In genomic region chr7:129367700-129368388, GRCh38 we compare ENCODE assay signal across 8 cellular contexts.
DNase-seq lines count a peak whose midpoint lies in the region; ATAC-seq, FAIRE-seq and TF ChIP-seq lines count a peak whose summit lies in the region.

No MANE protein-coding gene starts in this region.

- no peak overlapping the region for H3K4me3 ChIP-seq in A549
- H3K4me3 ChIP-seq in kidney (ENCODE audit: low read length in 2 of 2): peak overlapping the region; percentile 22 to 28

- TF ChIP-seq CTCF in A549 (IDR thresholded peaks at IDR 0.05): peak; percentile 91
- peak; percentile 85 for TF ChIP-seq CTCF in kidney (IDR thresholded peaks at IDR 0.05; ENCODE audit: borderline replicate concordance, extremely low read depth, insufficient read depth)

- H3K9me3 ChIP-seq in A549 (no peaks in the 10 kb centered on the region), kidney (ENCODE audit: control insufficient read depth in 1 of 2, low read length in 2 of 2) (no peaks in the 10 kb centered on the region)

- H3K27ac ChIP-seq in A549 (peak overlapping the region in 1 of 2 experiments; percentile 44; a peak in 3 of 6 replicates), kidney (ENCODE audit: low read depth in 2 of 2, low read length in 2 of 2) (no peak overlapping the region)

- ATAC-seq in A549: peak; percentile 96
- peak; percentile 72 for ATAC-seq in GM18505 (IDR thresholded peaks at IDR 0.05; ENCODE audit: unreplicated experiment)
- ATAC-seq in HG03064 (IDR thresholded peaks at IDR 0.05; ENCODE audit: low read depth, unreplicated experiment): peak; percentile 51
- ATAC-seq in activated CD4-positive, CD25-positive, alpha-beta regulatory T cell treated with anti-CD3 and anti-CD28 coated beads, Interleukin-2, amount 50 U/mL, for 24 hours: peak; percentile 91 to 94

- H3K4me2 ChIP-seq in A549: peak overlapping the region; percentile 64

- peak; percentile 84 to 86 for TF ChIP-seq RAD21 in A549 (conservative IDR thresholded peaks at IDR 0.05 in 1 of 2, IDR thresholded peaks at IDR 0.05 in 1 of 2)

- intact Hi-C loops in kidney (cut with DNase I): loop anchor here (10.0 kb wide), 1 partner anchor 107 kb away; no protein-coding TSS in a partner anchor

- no peak for TF ChIP-seq POLR2A in A549 (IDR thresholded peaks at IDR 0.05; ENCODE audit: low read length)
- no peak for TF ChIP-seq POLR2A in GM18505 (IDR thresholded peaks at IDR 0.05; ENCODE audit: borderline replicate concordance, extremely low read depth, insufficient read depth, insufficient read length)

- CTCF ChIA-PET in A549 (lab: Yijun Ruan, JAX): interaction anchor here (0.7 to 6.8 kb wide), 71 partner anchors 8 to 1281 kb away, joined by 3 to 129 read pairs (median 5); partner anchors contain the start of gene STRIP2

- DNase-seq in A549 (ENCODE audit: low read depth in 1 of 2, low spot score in 1 of 2) (peak; percentile 69 to 76), NCI-H2196 treated with DMSO at 0.1 percent for 48 hours (lab: John Stamatoyannopoulos, UW; ENCODE audit: unreplicated experiment) (peak; percentile 47), cerebellum (ENCODE audit: low spot score) (peak; percentile 69), kidney (peak; percentile 84)
- peak; percentile 86 for DNase-seq in stimulated activated CD4-positive, alpha-beta T cell treated with anti-CD3 and anti-CD28 coated beads, Interleukin-15, amount 100 ng/mL, for 24 hours

- no peaks in the 10 kb centered on the region for H3K36me3 ChIP-seq in kidney (ENCODE audit: control insufficient read depth in 1 of 2, insufficient read depth in 2 of 2, low read length in 2 of 2)

- no peak overlapping the region for H3K9ac ChIP-seq in kidney (ENCODE audit: low read length in 2 of 2)

- no peak for FAIRE-seq in A549 (lab: Jason Lieb, UNC)
- peak; percentile 25 for FAIRE-seq in kidney (lab: Jason Lieb, UNC)

- H3K4me1 ChIP-seq in A549 (0 out of 3 replicates have a peak, but pooled peaks cover 6% of the 10 kb centered on the region), kidney (ENCODE audit: control insufficient read depth in 1 of 2, insufficient read depth in 1 of 2, low read depth in 1 of 2, low read length in 2 of 2) (peaks cover 0 to 9% of the 10 kb centered on the region in 2 donors)

- 23% methylated on average over 9 of the region's 11 CpGs for WGBS in A549 (ENCODE audit: missing lambda C conversion rate)

- POLR2A ChIA-PET in A549 (lab: Yijun Ruan, JAX): interaction anchor here (0.5 to 1.6 kb wide), 10 partner anchors 13 to 270 kb away, joined by 3 to 9 read pairs (median 3); partner anchors contain the start of genes AHCYL2 and STRIP2

- TF ChIP-seq EP300 in A549 (IDR thresholded peaks at IDR 0.05): peak in 1 of 2 experiments; percentile 54; a peak in 1 of 5 replicates

TF ChIP-seq in A549, 52 proteins besides CTCF, POLR2A, EP300 and RAD21:
- no peak for TF ChIP-seq RCOR1 (IDR thresholded peaks at IDR 0.05; ENCODE audit: low read depth, low read length)
- no peak for TF ChIP-seq RNF2 (IDR thresholded peaks at IDR 0.05; ENCODE audit: borderline replicate concordance, low read depth)
- peak; percentile 93 for TF ChIP-seq SMC3 (IDR thresholded peaks at IDR 0.05)
- TF ChIP-seq CEBPB (IDR thresholded peaks at IDR 0.05): no peak
- no peak for TF ChIP-seq KDM1A (IDR thresholded peaks at IDR 0.05; ENCODE audit: low read depth)
- TF ChIP-seq EHF (CRISPR knock-in tag; IDR thresholded peaks at IDR 0.05): no peak
- 0 out of 5 replicates have a peak, but pooled peaks of 1 of the 2 experiments have one; percentile 17 for TF ChIP-seq JUN (IDR thresholded peaks at IDR 0.05)
- TF ChIP-seq PBX3 (IDR thresholded peaks at IDR 0.05): no peak
- TF ChIP-seq KDM5A (IDR thresholded peaks at IDR 0.05): no peak
